Comparison of ENCODE assay signal across 23 cellular contexts in genomic region chr18:23809411-23809810, GRCh38.
"Had no signal": no experiment of that assay in that cellular context is flagged by ENCODE, and none has a peak within 500 bp of the region (broad histone marks: within the 10 kb centered on the region; RNA-seq: fewer than 3 reads in every experiment).

No MANE protein-coding gene starts in this region.

- H3K4me3 ChIP-seq: esophagus squamous epithelium, gastroesophageal sphincter, heart left ventricle, left lung, mucosa of descending colon, psoas muscle, sigmoid colon, testis, tibial artery had no signal

- ATAC-seq: effector memory CD8-positive, alpha-beta T cell; foreskin keratinocyte; gastroesophageal sphincter; heart left ventricle; left cardiac atrium; left lung; mucosa of descending colon; right cardiac atrium; stimulated activated effector memory CD8-positive, alpha-beta T cell treated with anti-CD3 and anti-CD28 coated beads, Interleukin-12 subunit alpha, Interleukin-12 subunit beta, amount 100 ng/mL, for 72 hours; stimulated activated naive CD8-positive, alpha-beta T cell treated with anti-CD3 and anti-CD28 coated beads, Interleukin-15, Interleukin-2, amounts not matched to agents 100 U/mL and 50 U/mL, for 24 hours had no signal

- DNase-seq: cortex of kidney; effector memory CD8-positive, alpha-beta T cell; erythroblast; esophagus squamous epithelium; foreskin keratinocyte; heart left ventricle; hippocampal formation; left cardiac atrium; left lung; mesenchymal stem cell; mucosa of descending colon; naive B cell; posterior cingulate gyrus; right cardiac atrium; sigmoid colon; stimulated activated CD4-positive, alpha-beta T cell treated with anti-CD3 and anti-CD28 coated beads, Interleukin-2, amount 100 ng/mL, for 24 hours; stimulated activated CD4-positive, alpha-beta T cell treated with anti-CD3 and anti-CD28 coated beads, Interleukin-4, amount 100 ng/mL, for 24 hours; stimulated activated naive CD8-positive, alpha-beta T cell treated with anti-CD3 and anti-CD28 coated beads, Interleukin-15, Interleukin-2, amounts not matched to agents 100 U/mL and 50 U/mL, for 24 hours; testis; tibial artery had no signal
